ENCODE assay signal across 23 cellular contexts in the genomic region with DNA sequence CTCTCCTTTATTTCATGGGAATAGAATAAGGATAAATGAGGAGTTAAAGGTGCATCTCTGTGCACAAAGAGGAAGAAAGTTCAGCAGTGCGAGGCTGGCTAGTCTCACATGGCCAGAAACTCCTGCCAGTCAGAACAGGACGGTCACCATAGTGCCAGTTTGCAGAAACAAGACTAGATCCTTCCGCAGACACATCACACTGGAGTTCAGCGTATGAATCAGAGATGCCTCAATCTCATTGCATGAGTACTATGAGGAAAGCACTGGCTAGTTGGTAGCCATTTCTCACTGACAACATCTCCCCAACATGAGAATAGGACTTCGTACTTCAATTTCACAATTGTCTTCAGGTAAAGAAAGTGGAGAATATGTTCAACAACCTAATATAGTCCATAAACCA. TPM values are rescaled to one million over a fixed set of nuclear protein-coding genes. Genes with fewer than 3 reads are reported as not detected.
"Had no signal": no experiment of that assay in that cellular context is flagged by ENCODE, and none has a peak within 500 bp of the region (broad histone marks: within the 10 kb centered on the region; RNA-seq: fewer than 3 reads in every experiment).

No MANE protein-coding gene starts in this region.

- ATAC-seq: activated CD8-positive, alpha-beta memory T cell treated with anti-CD3 and anti-CD28 coated beads, Interleukin-2, amount 10 ng/mL, durations not matched to agents 7 days and 5 days; esophagus mucosa; left ventricle myocardium superior; right cardiac atrium had no signal

- DNase-seq: activated CD4-positive, alpha-beta T cell treated with anti-CD3 and anti-CD28 coated beads, Interleukin-2, amount 50 U/mL, for 48 hours; activated CD8-positive, alpha-beta memory T cell treated with anti-CD3 and anti-CD28 coated beads, Interleukin-2, amount 10 ng/mL, durations not matched to agents 7 days and 5 days; activated naive CD4-positive, alpha-beta T cell treated with anti-CD3 and anti-CD28 coated beads, Interleukin-2, amount 10 ng/mL, durations not matched to agents 7 days and 5 days; activated T-cell treated with anti-CD3 and anti-CD28 coated beads, Interleukin-2, amount 50 U/mL, for 24 hours; glutamatergic neuron; hypothalamus; left ventricle myocardium superior; nucleus accumbens; right cardiac atrium; small intestine; stimulated activated CD4-positive, alpha-beta T cell treated with anti-CD3 and anti-CD28 coated beads, Interleukin-4, amount 100 ng/mL, for 4 hours; stimulated activated CD8-positive, alpha-beta memory T cell treated with anti-CD3 and anti-CD28 coated beads, Interleukin-4, amount 100 ng/mL, for 48 hours; stimulated activated naive CD4-positive, alpha-beta T cell treated with Interleukin-2 at 50 U/mL for 16 hours; upper lobe of left lung; WERI-Rb-1 had no signal

- H3K9me3 Mint-ChIP-seq: activated naive CD4-positive, alpha-beta T cell treated with anti-CD3 and anti-CD28 coated beads, Interleukin-2, amount 10 ng/mL, durations not matched to agents 7 days and 5 days; activated T-cell treated with anti-CD3 and anti-CD28 coated beads, Interleukin-2, amount 50 U/mL, for 24 hours; nephron had no signal

- H3K27me3 Mint-ChIP-seq: activated CD8-positive, alpha-beta memory T cell treated with anti-CD3 and anti-CD28 coated beads, Interleukin-2, amount 10 ng/mL, durations not matched to agents 7 days and 5 days; activated T-cell treated with anti-CD3 and anti-CD28 coated beads, Interleukin-2, amount 50 U/mL, for 24 hours had no signal

- H3K36me3 ChIP-seq: upper lobe of left lung, WERI-Rb-1 had no signal

- H3K9me3 ChIP-seq: upper lobe of left lung had no signal

- H3K4me1 ChIP-seq: foreskin keratinocyte had no signal

- H3K27me3 ChIP-seq: upper lobe of left lung had no signal

- H3K36me3 Mint-ChIP-seq: activated CD8-positive, alpha-beta memory T cell treated with anti-CD3 and anti-CD28 coated beads, Interleukin-2, amount 10 ng/mL, durations not matched to agents 7 days and 5 days; activated naive CD4-positive, alpha-beta T cell treated with anti-CD3 and anti-CD28 coated beads, Interleukin-2, amount 10 ng/mL, durations not matched to agents 7 days and 5 days had no signal

- H3K27ac ChIP-seq: foreskin keratinocyte, upper lobe of left lung, WERI-Rb-1 had no signal

- H3K4me3 Mint-ChIP-seq: activated CD8-positive, alpha-beta memory T cell treated with anti-CD3 and anti-CD28 coated beads, Interleukin-2, amount 10 ng/mL, durations not matched to agents 7 days and 5 days; nephron had no signal

- H3K27ac Mint-ChIP-seq: activated CD8-positive, alpha-beta memory T cell treated with anti-CD3 and anti-CD28 coated beads, Interleukin-2, amount 10 ng/mL, durations not matched to agents 7 days and 5 days; activated naive CD4-positive, alpha-beta T cell treated with anti-CD3 and anti-CD28 coated beads, Interleukin-2, amount 10 ng/mL, durations not matched to agents 7 days and 5 days; activated T-cell treated with anti-CD3 and anti-CD28 coated beads, Interleukin-2, amount 50 U/mL, for 24 hours; nephron had no signal

- H3K4me1 Mint-ChIP-seq: activated CD8-positive, alpha-beta memory T cell treated with anti-CD3 and anti-CD28 coated beads, Interleukin-2, amount 10 ng/mL, durations not matched to agents 7 days and 5 days had no signal

RNA-seq across cellular contexts. Expression of a gene that starts 34.9 kb away (rescaled TPM):
- total RNA-seq: activated CD8-positive, alpha-beta memory T cell treated with anti-CD3 and anti-CD28 coated beads, Interleukin-2, amount 10 ng/mL, durations not matched to agents 7 days and 5 days; cardiac septum; esophagus mucosa; foreskin keratinocyte; kidney epithelial cell; left ventricle myocardium superior; mesenteric fat pad; posterior vena cava; right cardiac atrium; T-helper 1 cell treated with Interleukin-12 subunit alpha and Interleukin-12 subunit beta and Interleukin-4 antibody, amounts not matched to agents 30 ng/mL and 1 ng/mL, for 36 hours; upper lobe of left lung had no signal
- polyA plus RNA-seq: foreskin keratinocyte, right cardiac atrium, small intestine had no signal
